In genomic region chr19:38665219-38665931, GRCh38 we compare ENCODE assay signal across 11 cellular contexts. TPM values are rescaled to one million over a fixed set of nuclear protein-coding genes. Genes with fewer than 3 reads are reported as not detected.
A peak's percentile ranks its signal among the peaks of the same experiment; 100 is the strongest.
DNase-seq lines count a peak whose midpoint lies in the region; ATAC-seq and TF ChIP-seq lines count a peak whose summit lies in the region.
"Had no signal": no experiment of that assay in that cellular context is flagged by ENCODE, and none has a peak within 500 bp of the region (broad histone marks: within the 10 kb centered on the region; RNA-seq: fewer than 3 reads in every experiment).

No MANE protein-coding gene starts in this region.

- H3K4me3 ChIP-seq in mesodermal cell (ENCODE audit: extremely low read depth, insufficient read depth, low read length, poor library complexity, severe bottlenecking) = no peak overlapping the region
- H3K4me3 ChIP-seq in thoracic aorta = peak overlapping the region; percentile 56

- CTCF ChIA-PET in HEK293T (lab: Yijun Ruan, JAX) = no interaction called here

- H3K36me3 ChIP-seq in mesodermal cell (ENCODE audit: control insufficient read depth, insufficient read depth, low read length) = peaks cover 55% of the 10 kb centered on the region
- no peaks in the 10 kb centered on the region for H3K36me3 ChIP-seq in thoracic aorta

- H3K27me3 ChIP-seq in thoracic aorta (replicated peaks; ENCODE audit: insufficient read depth) = no peaks in the 10 kb centered on the region

- POLR2A ChIA-PET in HEK293T (lab: Yijun Ruan, JAX) = interaction anchor here (0.6 to 2.8 kb wide), 3 partner anchors 18 to 47 kb away, joined by 4 to 14 read pairs (median 5); partner anchors contain the start of genes ACTN4 and EIF3K

- no peak for TF ChIP-seq CTCF in thoracic aorta (IDR thresholded peaks at IDR 0.05)

- 77 to 88% methylated on average over 6 to 10 of the region's 13 CpGs for WGBS in mesodermal cell (ENCODE audit: insufficient coverage in 2 of 2), 2 experiments

- DNase-seq in DMS 273 (lab: John Stamatoyannopoulos, UW; ENCODE audit: unreplicated experiment) (peak; percentile 30), DMS 273 treated with DMSO at 0.1 percent for 48 hours (lab: John Stamatoyannopoulos, UW) (no peak), caudate nucleus (lab: John Stamatoyannopoulos, UW) (no peak), thoracic aorta (ENCODE audit: low spot score) (no peak), HEK293T (ENCODE audit: extremely low spot score) (no peak), NCI-H524 (lab: John Stamatoyannopoulos, UW) (no peak), NK-92 (lab: John Stamatoyannopoulos, UW; ENCODE audit: unreplicated experiment) (no peak)
- DNase-seq: 8988T; activated effector memory CD4-positive, alpha-beta T cell treated with Interleukin-2 at 50 U/mL for 16 hours had no signal

- H3K27ac ChIP-seq in caudate nucleus (ENCODE audit: low read depth, low read length) = peak overlapping the region; percentile 92
- H3K27ac ChIP-seq in mesodermal cell (ENCODE audit: low read depth, low read length, severe bottlenecking) = peak overlapping the region; percentile 99
- peak overlapping the region; percentile 99 to 100 for H3K27ac ChIP-seq in thoracic aorta

- no peak for ATAC-seq in thoracic aorta (ENCODE audit: insufficient number of reproducible peaks, low FRiP score, low read depth)

- H3K9me3 ChIP-seq in mesodermal cell (ENCODE audit: control insufficient read depth, low read length) (no peaks in the 10 kb centered on the region), thoracic aorta (no peaks in the 10 kb centered on the region)

- H3K4me1 ChIP-seq in mesodermal cell (ENCODE audit: control insufficient read depth, insufficient read depth, low read length, poor library complexity, severe bottlenecking) (peaks cover 96% of the 10 kb centered on the region), thoracic aorta (ENCODE audit: control insufficient read depth in 1 of 2, low read depth in 2 of 2) (peaks cover 88 to 100% of the 10 kb centered on the region in 2 donors)

TF ChIP-seq in HEK293T, 16 proteins besides CTCF, POLR2A, EP300 and RAD21:
- TF ChIP-seq L3MBTL2 (conservative IDR thresholded peaks at IDR 0.05) (no peak), ELF4 (IDR thresholded peaks at IDR 0.05) (no peak), TARDBP (IDR thresholded peaks at IDR 0.05) (no peak), SUZ12 (IDR thresholded peaks at IDR 0.05) (no peak), FOXM1 (IDR thresholded peaks at IDR 0.05; ENCODE audit: borderline replicate concordance) (no peak), CTBP1 (IDR thresholded peaks at IDR 0.05; ENCODE audit: borderline replicate concordance) (no peak), ZNF384 (IDR thresholded peaks at IDR 0.05) (no peak), SP1 (IDR thresholded peaks at IDR 0.05) (no peak), HDGF (IDR thresholded peaks at IDR 0.05; ENCODE audit: borderline replicate concordance) (no peak), BHLHE40 (IDR thresholded peaks at IDR 0.05; ENCODE audit: borderline replicate concordance) (no peak), NFRKB (IDR thresholded peaks at IDR 0.05) (no peak), FOXA1 (IDR thresholded peaks at IDR 0.05) (no peak), LEF1 (IDR thresholded peaks at IDR 0.05; ENCODE audit: borderline replicate concordance) (no peak)
- TF ChIP-seq, protein P1, sequence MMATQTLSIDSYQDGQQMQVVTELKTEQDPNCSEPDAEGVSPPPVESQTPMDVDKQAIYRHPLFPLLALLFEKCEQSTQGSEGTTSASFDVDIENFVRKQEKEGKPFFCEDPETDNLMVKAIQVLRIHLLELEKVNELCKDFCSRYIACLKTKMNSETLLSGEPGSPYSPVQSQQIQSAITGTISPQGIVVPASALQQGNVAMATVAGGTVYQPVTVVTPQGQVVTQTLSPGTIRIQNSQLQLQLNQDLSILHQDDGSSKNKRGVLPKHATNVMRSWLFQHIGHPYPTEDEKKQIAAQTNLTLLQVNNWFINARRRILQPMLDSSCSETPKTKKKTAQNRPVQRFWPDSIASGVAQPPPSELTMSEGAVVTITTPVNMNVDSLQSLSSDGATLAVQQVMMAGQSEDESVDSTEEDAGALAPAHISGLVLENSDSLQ (IDR thresholded peaks at IDR 0.05) = no peak
TF ChIP-seq in HEK293T: peak in this region for 0.

RNA-seq across cellular contexts. Expression of gene ACTN4, which starts 17.9 kb away (rescaled TPM):
- 478 TPM for polyA plus RNA-seq in mesodermal cell (2013, experiment 1 of 2)
- 340 TPM for polyA plus RNA-seq in mesodermal cell (2013, experiment 2 of 2)
- 1,000 to 10,000 TPM in 1 of 2 donors, 100 to 1,000 TPM in 1; 668 to 1,387 TPM for total RNA-seq in thoracic aorta

RNA-seq across cellular contexts. Expression of gene EIF3K, which starts 46.4 kb away (rescaled TPM):
- 266 TPM for polyA plus RNA-seq in mesodermal cell (2013, experiment 1 of 2)
- polyA plus RNA-seq in mesodermal cell (2013, experiment 2 of 2) = 234 TPM
- 100 to 1,000 TPM; 237 to 302 TPM for total RNA-seq in thoracic aorta

RNA-seq across cellular contexts. Expression of gene MAP4K1, which starts 47.6 kb away (rescaled TPM):
- 2.6 TPM for polyA plus RNA-seq in mesodermal cell (2013, experiment 1 of 2)
- polyA plus RNA-seq in mesodermal cell (2013, experiment 2 of 2) = 1.1 TPM
- total RNA-seq in thoracic aorta = 10 to 100 TPM in 1 of 2 donors, 1 to 10 TPM in 1; 4.6 to 33.7 TPM
- total RNA-seq: glomerular endothelial cell had no signal
